In genomic region chr5:138653502-138653901, GRCh38 we compare ENCODE assay signal across 8 cellular contexts.
DNase-seq lines count a peak whose midpoint lies in the region; ATAC-seq, FAIRE-seq and TF ChIP-seq lines count a peak whose summit lies in the region.

No MANE protein-coding gene starts in this region.

- H3K4me2 ChIP-seq in A549, result no peak overlapping the region
- no peak overlapping the region for H3K4me2 ChIP-seq in PC-3 (ENCODE audit: low read length)

- H3K9ac ChIP-seq in PC-3 (ENCODE audit: low read length), result no peak overlapping the region

- BruUV-seq in PC-3 (replicated peaks; lab: Mats Ljungman, UMichigan), result no TSS peak

- H3K9me2 ChIP-seq in PC-3 (replicated peaks; ENCODE audit: low read length), result no peaks in the 10 kb centered on the region

- intact Hi-C loops in PC-3 (cut with micrococcal nuclease), result no loop called here

- H3K27ac ChIP-seq in A549, result no peak overlapping the region
- no peak overlapping the region for H3K27ac ChIP-seq in PC-3 (ENCODE audit: low read length)

- H3K9me3 ChIP-seq in A549 (no peaks in the 10 kb centered on the region), PC-3 (ENCODE audit: low read length) (no peaks in the 10 kb centered on the region)

- no peak for TF ChIP-seq POLR2A in A549 (IDR thresholded peaks at IDR 0.05; ENCODE audit: low read length)

- H3K27me3 ChIP-seq in PC-3 (ENCODE audit: low read length), result peaks cover 7% of the 10 kb centered on the region; the same call in 1 of the 2 replicates

- peak; percentile 52 to 60; a peak in 4 of 5 replicates for TF ChIP-seq RAD21 in A549 (conservative IDR thresholded peaks at IDR 0.05 in 1 of 2, IDR thresholded peaks at IDR 0.05 in 1 of 2)

- H2AFZ ChIP-seq in PC-3 (ENCODE audit: low read length), result no peak overlapping the region

- TF ChIP-seq EP300 in A549 (IDR thresholded peaks at IDR 0.05), result no peak

- H3F3A ChIP-seq in PC-3 (ENCODE audit: low read length, unreplicated experiment), result no peaks in the 10 kb centered on the region

- H3K4me1 ChIP-seq in A549 (no peaks in the 10 kb centered on the region), PC-3 (ENCODE audit: insufficient read depth, low read length) (peaks cover 5% of the 10 kb centered on the region; the same call in 1 of the 2 replicates)

- POLR2A ChIA-PET in A549 (lab: Yijun Ruan, JAX) (no interaction called here), PC-3 (lab: Charles Lee; ENCODE audit: unreplicated experiment) (no interaction called here)

- 64% methylated on average over 4 of the region's 4 CpGs for WGBS in A549 (ENCODE audit: missing lambda C conversion rate)

- CTCF ChIA-PET in A549 (lab: Yijun Ruan, JAX) (interaction anchor here (0.6 to 9.4 kb wide), 7 partner anchors 11 to 738 kb away, joined by 3 to 73 read pairs (median 3); no protein-coding TSS in a partner anchor), PC-3 (lab: Charles Lee) (no interaction called here)

- FAIRE-seq in A549 (lab: Jason Lieb, UNC), result no peak

- H3K4me3 ChIP-seq in A549 (no peak overlapping the region), PC-3 (ENCODE audit: low read length) (no peak overlapping the region), fibroblast of mammary gland (ENCODE audit: control insufficient read depth, low read depth, low read length) (no peak overlapping the region)

- no peaks in the 10 kb centered on the region for H3K79me2 ChIP-seq in PC-3 (ENCODE audit: low read length)

- H4K20me1 ChIP-seq in PC-3 (ENCODE audit: low read length), result no peaks in the 10 kb centered on the region

- DNase-seq in A549 (ENCODE audit: low read depth in 1 of 2, low spot score in 1 of 2) (peak in 1 of 2 experiments; percentile 51), EL (peak; percentile 36), PC-3 (peak; percentile 23), fibroblast of mammary gland (ENCODE audit: low read depth) (peak; percentile 35), COLO829 (ENCODE audit: low spot score) (no peak)

- H3K36me3 ChIP-seq in PC-3 (ENCODE audit: low read depth, low read length), result no peaks in the 10 kb centered on the region

- ATAC-seq in A549 (peak; percentile 63 to 77; a peak in 5 of 6 replicates), PC-3 (peak; percentile 59), HG02973 (IDR thresholded peaks at IDR 0.05; ENCODE audit: unreplicated experiment) (no peak), GM21390 (IDR thresholded peaks at IDR 0.05; ENCODE audit: unreplicated experiment) (no peak), HG03159 (IDR thresholded peaks at IDR 0.05; ENCODE audit: unreplicated experiment) (no peak)

- TF ChIP-seq CTCF in A549 (IDR thresholded peaks at IDR 0.05) (peak; percentile 31; the same call in 1 of the 3 replicates), PC-3 (conservative IDR thresholded peaks at IDR 0.05; ENCODE audit: low read depth, low read length) (peak; percentile 41), fibroblast of mammary gland (conservative IDR thresholded peaks at IDR 0.05; ENCODE audit: control insufficient read depth, insufficient read depth, low read depth, low read length) (peak; percentile 34)

TF ChIP-seq in A549, 52 proteins besides CTCF, POLR2A, EP300 and RAD21:
- TF ChIP-seq SMC3 (IDR thresholded peaks at IDR 0.05), result peak; percentile 35; the same call in 2 of the 3 replicates
- no peak for TF ChIP-seq CHD2 (IDR thresholded peaks at IDR 0.05; ENCODE audit: low read length, partially characterized antibody)
TF ChIP-seq in A549: peak in this region for 1.

Comparison
In these comparisons a context has a peak if more than half of its experiments do, and no peak if none do; other contexts are left out.
1. ATAC-seq: peak in A549 (2 of 2) and PC-3 (single experiment); none in HG02973 (single experiment), GM21390 (single experiment) and HG03159 (single experiment).
2. Peak in every context shown above with its lines, with median percentiles within 50 percentile points of each other: CTCF ChIP-seq.